Comparison of ENCODE assay signal across 1 cellular context in genomic region chr6:6751197-6751596, GRCh38.
TF ChIP-seq lines count a peak whose summit lies in the region.

No MANE protein-coding gene starts in this region.

TF ChIP-seq in WTC11, 78 proteins besides CTCF, POLR2A, EP300 and RAD21 (continued from another document):
- TF ChIP-seq MLX (CRISPR knock-in tag; IDR thresholded peaks at IDR 0.05): no peak
TF ChIP-seq in WTC11: peak in this region for 0.
